1 cellular context compared by ENCODE assay signal in the genomic region with DNA sequence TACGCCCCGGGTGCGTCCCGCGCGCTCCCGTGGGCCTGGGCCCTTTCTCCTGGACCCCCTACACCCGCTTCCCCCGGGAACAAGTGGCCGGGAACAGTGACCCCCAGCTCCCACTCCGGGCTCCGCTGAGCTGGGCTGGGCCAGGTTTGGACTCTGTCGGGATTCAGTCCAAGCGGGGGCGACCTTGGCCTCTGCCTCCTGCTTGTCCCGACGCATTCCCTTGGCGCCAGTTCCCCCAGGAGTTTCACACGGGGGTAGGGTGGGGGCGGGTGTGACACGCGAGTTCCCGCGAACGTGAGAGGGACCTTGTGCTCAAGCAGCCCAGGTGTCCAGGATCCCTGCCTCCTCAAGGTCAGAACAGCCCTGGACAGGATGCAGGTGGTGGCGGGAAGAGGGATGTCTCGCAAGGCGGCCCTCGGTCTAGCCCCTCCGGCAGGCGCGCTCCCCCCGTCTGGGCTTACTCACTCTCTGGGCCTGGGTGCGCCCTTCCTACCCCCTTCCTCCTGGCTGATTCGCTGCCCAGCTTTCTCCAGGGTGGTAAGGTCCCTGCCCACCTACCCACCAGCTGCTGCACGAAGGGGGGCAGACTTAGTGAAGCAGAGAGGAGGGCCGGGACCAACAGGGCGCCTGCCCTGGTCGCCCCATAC.
TF ChIP-seq lines count a peak whose summit lies in the region.

No MANE protein-coding gene starts in this region.

TF ChIP-seq in IMR-90, 13 proteins besides CTCF, POLR2A, EP300 and RAD21:
- no peak for TF ChIP-seq FOS (IDR thresholded peaks at IDR 0.05; ENCODE audit: low read depth, low read length)
- TF ChIP-seq MAFK (IDR thresholded peaks at IDR 0.05; ENCODE audit: low read depth, low read length), result no peak
- TF ChIP-seq RFX5 (IDR thresholded peaks at IDR 0.05; ENCODE audit: low read depth, low read length), result no peak
TF ChIP-seq in IMR-90: peak in this region for 0.
